Comparison of ENCODE assay signal across 1 cellular context in the genomic region with DNA sequence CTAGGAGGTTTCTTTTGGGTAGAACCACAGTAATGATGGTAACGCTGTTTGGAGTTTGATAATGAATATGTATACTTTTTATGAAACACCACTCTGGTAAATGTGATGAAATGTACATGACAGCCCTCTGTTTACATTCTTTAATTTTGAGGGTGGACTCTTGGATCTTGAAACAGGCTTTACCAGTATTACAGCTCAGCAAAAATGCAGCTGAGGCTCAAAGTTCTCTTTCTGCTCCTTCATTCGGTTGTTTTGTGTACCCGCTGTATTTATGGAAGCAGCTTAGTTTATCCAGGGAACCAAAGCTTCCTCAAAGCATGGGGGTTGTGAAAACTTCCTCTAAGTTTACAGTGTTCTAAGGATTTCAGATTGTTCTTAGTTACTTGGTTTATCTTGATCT.
TF ChIP-seq lines count a peak whose summit lies in the region.

No MANE protein-coding gene starts in this region.

TF ChIP-seq in HepG2, 621 proteins besides CTCF, POLR2A, EP300 and RAD21 (continued from another document and continues in another):
- TF ChIP-seq, protein P1, sequence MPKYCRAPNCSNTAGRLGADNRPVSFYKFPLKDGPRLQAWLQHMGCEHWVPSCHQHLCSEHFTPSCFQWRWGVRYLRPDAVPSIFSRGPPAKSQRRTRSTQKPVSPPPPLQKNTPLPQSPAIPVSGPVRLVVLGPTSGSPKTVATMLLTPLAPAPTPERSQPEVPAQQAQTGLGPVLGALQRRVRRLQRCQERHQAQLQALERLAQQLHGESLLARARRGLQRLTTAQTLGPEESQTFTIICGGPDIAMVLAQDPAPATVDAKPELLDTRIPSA (CRISPR knock-in tag; IDR thresholded peaks at IDR 0.05; ENCODE audit: borderline replicate concordance) = no peak
- TF ChIP-seq FOSL2 (CRISPR knock-in tag; IDR thresholded peaks at IDR 0.05) (peak; percentile 53), NCOA1 (CRISPR knock-in tag; IDR thresholded peaks at IDR 0.05) (no peak), RBM22 (optimal IDR thresholded peaks at IDR 0.05; ENCODE audit: low read length) (no peak), KAT7 (CRISPR knock-in tag; IDR thresholded peaks at IDR 0.05; ENCODE audit: borderline replicate concordance) (no peak), HMGXB3 (CRISPR knock-in tag; IDR thresholded peaks at IDR 0.05; ENCODE audit: borderline replicate concordance) (no peak), ZNF432 (CRISPR knock-in tag; IDR thresholded peaks at IDR 0.05; ENCODE audit: borderline replicate concordance) (no peak), NKX3-1 (CRISPR knock-in tag; IDR thresholded peaks at IDR 0.05) (peak; percentile 67; the same call in 1 of the 2 replicates), ZNF546 (CRISPR knock-in tag; conservative IDR thresholded peaks at IDR 0.05) (no peak), MIER2 (CRISPR knock-in tag; IDR thresholded peaks at IDR 0.05) (no peak), ATM (IDR thresholded peaks at IDR 0.05; ENCODE audit: borderline replicate concordance) (no peak), ZSCAN5A (CRISPR knock-in tag; IDR thresholded peaks at IDR 0.05; ENCODE audit: borderline replicate concordance) (no peak), FOXA3 (CRISPR knock-in tag; IDR thresholded peaks at IDR 0.05) (peak; percentile 97), ZSCAN21 (CRISPR knock-in tag; IDR thresholded peaks at IDR 0.05; ENCODE audit: borderline replicate concordance) (no peak), IRX3 (CRISPR knock-in tag; IDR thresholded peaks at IDR 0.05; ENCODE audit: borderline replicate concordance, low read depth) (no peak), CEBPZ (IDR thresholded peaks at IDR 0.05; ENCODE audit: low read length) (no peak), ZNF552 (CRISPR knock-in tag; IDR thresholded peaks at IDR 0.05; ENCODE audit: borderline replicate concordance) (no peak), ZSCAN29 (CRISPR knock-in tag; conservative IDR thresholded peaks at IDR 0.05) (no peak), LBX2 (CRISPR knock-in tag; IDR thresholded peaks at IDR 0.05; ENCODE audit: borderline replicate concordance) (no peak), TAF15 (IDR thresholded peaks at IDR 0.05; ENCODE audit: low read depth, low read length, poor library complexity, severe bottlenecking) (no peak), DNMT1 (CRISPR knock-in tag; IDR thresholded peaks at IDR 0.05) (no peak), SAP130 (CRISPR knock-in tag; IDR thresholded peaks at IDR 0.05; ENCODE audit: low read depth) (peak; percentile 90), PHF8 (CRISPR knock-in tag; IDR thresholded peaks at IDR 0.05) (no peak), JDP2 (CRISPR knock-in tag; IDR thresholded peaks at IDR 0.05; ENCODE audit: borderline replicate concordance) (no peak), THYN1 (CRISPR knock-in tag; IDR thresholded peaks at IDR 0.05; ENCODE audit: borderline replicate concordance, low read depth) (no peak), FIP1L1 (IDR thresholded peaks at IDR 0.05; ENCODE audit: borderline replicate concordance, insufficient read depth, low read depth, low read length) (no peak), SP4 (CRISPR knock-in tag; IDR thresholded peaks at IDR 0.05) (no peak), DMTF1 (CRISPR knock-in tag; IDR thresholded peaks at IDR 0.05) (no peak), STAT6 (CRISPR knock-in tag; IDR thresholded peaks at IDR 0.05; ENCODE audit: borderline replicate concordance) (no peak), FOXA1 (IDR thresholded peaks at IDR 0.05) (peak; percentile 76), FOXA1 (CRISPR knock-in tag; IDR thresholded peaks at IDR 0.05) (peak; percentile 89), RCOR2 (CRISPR knock-in tag; IDR thresholded peaks at IDR 0.05) (peak; percentile 70; the same call in 1 of the 2 replicates), KDM4B (CRISPR knock-in tag; IDR thresholded peaks at IDR 0.05) (no peak)
- TF ChIP-seq, protein P2, sequence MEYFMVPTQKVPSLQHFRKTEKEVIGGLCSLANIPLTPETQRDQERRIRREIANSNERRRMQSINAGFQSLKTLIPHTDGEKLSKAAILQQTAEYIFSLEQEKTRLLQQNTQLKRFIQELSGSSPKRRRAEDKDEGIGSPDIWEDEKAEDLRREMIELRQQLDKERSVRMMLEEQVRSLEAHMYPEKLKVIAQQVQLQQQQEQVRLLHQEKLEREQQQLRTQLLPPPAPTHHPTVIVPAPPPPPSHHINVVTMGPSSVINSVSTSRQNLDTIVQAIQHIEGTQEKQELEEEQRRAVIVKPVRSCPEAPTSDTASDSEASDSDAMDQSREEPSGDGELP (IDR thresholded peaks at IDR 0.05; ENCODE audit: borderline replicate concordance, low read depth) = peak; percentile 91
- TF ChIP-seq, protein P3, sequence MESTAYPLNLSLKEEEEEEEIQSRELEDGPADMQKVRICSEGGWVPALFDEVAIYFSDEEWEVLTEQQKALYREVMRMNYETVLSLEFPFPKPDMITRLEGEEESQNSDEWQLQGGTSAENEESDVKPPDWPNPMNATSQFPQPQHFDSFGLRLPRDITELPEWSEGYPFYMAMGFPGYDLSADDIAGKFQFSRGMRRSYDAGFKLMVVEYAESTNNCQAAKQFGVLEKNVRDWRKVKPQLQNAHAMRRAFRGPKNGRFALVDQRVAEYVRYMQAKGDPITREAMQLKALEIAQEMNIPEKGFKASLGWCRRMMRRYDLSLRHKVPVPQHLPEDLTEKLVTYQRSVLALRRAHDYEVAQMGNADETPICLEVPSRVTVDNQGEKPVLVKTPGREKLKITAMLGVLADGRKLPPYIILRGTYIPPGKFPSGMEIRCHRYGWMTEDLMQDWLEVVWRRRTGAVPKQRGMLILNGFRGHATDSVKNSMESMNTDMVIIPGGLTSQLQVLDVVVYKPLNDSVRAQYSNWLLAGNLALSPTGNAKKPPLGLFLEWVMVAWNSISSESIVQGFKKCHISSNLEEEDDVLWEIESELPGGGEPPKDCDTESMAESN (CRISPR knock-in tag; conservative IDR thresholded peaks at IDR 0.05) = 0 out of 2 replicates have a peak, but pooled peaks have one; percentile 40
- TF ChIP-seq, protein P4, sequence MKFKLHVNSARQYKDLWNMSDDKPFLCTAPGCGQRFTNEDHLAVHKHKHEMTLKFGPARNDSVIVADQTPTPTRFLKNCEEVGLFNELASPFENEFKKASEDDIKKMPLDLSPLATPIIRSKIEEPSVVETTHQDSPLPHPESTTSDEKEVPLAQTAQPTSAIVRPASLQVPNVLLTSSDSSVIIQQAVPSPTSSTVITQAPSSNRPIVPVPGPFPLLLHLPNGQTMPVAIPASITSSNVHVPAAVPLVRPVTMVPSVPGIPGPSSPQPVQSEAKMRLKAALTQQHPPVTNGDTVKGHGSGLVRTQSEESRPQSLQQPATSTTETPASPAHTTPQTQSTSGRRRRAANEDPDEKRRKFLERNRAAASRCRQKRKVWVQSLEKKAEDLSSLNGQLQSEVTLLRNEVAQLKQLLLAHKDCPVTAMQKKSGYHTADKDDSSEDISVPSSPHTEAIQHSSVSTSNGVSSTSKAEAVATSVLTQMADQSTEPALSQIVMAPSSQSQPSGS (CRISPR knock-in tag; IDR thresholded peaks at IDR 0.05) = 0 out of 2 replicates have a peak, but pooled peaks have one; percentile 32
